ENCODE assay signal across 39 cellular contexts in genomic region chr11:130425156-130425555, GRCh38. TPM values are rescaled to one million over a fixed set of nuclear protein-coding genes. Genes with fewer than 3 reads are reported as not detected.
"Had no signal": no experiment of that assay in that cellular context is flagged by ENCODE, and none has a peak within 500 bp of the region (broad histone marks: within the 10 kb centered on the region; RNA-seq: fewer than 3 reads in every experiment).

No MANE protein-coding gene starts in this region.

- DNase-seq: activated B cell treated with CpG ODN at 0.5 μM for 24 hours; activated CD4-positive, alpha-beta memory T cell treated with anti-CD3 and anti-CD28 coated beads, Interleukin-2, amount 10 ng/mL, durations not matched to agents 7 days and 5 days; activated CD4-positive, alpha-beta T cell treated with anti-CD3 and anti-CD28 coated beads for 1 hour; activated CD4-positive, alpha-beta T cell treated with anti-CD3 and anti-CD28 coated beads for 48 hours; activated CD8-positive, alpha-beta memory T cell treated with anti-CD3 and anti-CD28 coated beads for 24 hours; activated CD8-positive, alpha-beta memory T cell treated with anti-CD3 and anti-CD28 coated beads, Interleukin-2, amount 10 ng/mL, durations not matched to agents 7 days and 5 days; activated CD8-positive, alpha-beta memory T cell treated with anti-CD3 and anti-CD28 coated beads, Interleukin-2, amount 50 U/mL, for 48 hours; activated effector memory CD4-positive, alpha-beta T cell treated with Interleukin-2 at 50 U/mL for 16 hours; activated naive CD4-positive, alpha-beta T cell treated with anti-CD3 and anti-CD28 coated beads, Interleukin-2, amount 10 ng/mL, durations not matched to agents 7 days and 5 days; activated naive CD8-positive, alpha-beta T cell treated with anti-CD3 and anti-CD28 coated beads, Interleukin-2, amount 50 U/mL, for 24 hours; activated T-cell treated with anti-CD3 and anti-CD28 coated beads, Interleukin-2, amount 50 U/mL, for 48 hours; anterior cingulate cortex; central memory CD4-positive, alpha-beta T cell; Kasumi-1; KG1; MG63; NCI-H1105; NCI-H1417 treated with DMSO at 0.1 percent for 48 hours; NCI-H187 treated with DMSO at 0.1 percent for 48 hours; NCI-H2081 treated with DMSO at 0.1 percent for 48 hours; NCI-H226; NCI-H446 treated with DMSO at 0.1 percent for 48 hours; NCI-H524; NCI-H69; NCI-H82; NK-92 treated with Interleukin-12 subunit alpha and Interleukin-12 subunit beta, amount 100 ng/mL, for 24 hours; PC-3; Peyer's patch; RPMI8226; SIG-M5; SW 1271; T-helper 1 cell; T-helper 2 cell; T-helper 9 cell had no signal

- H3K36me3 ChIP-seq: MG63, Peyer's patch had no signal

- H3K27ac ChIP-seq: Peyer's patch, VCaP had no signal

- H3K36me3 Mint-ChIP-seq: activated CD8-positive, alpha-beta memory T cell treated with anti-CD3 and anti-CD28 coated beads, Interleukin-2, amount 10 ng/mL, durations not matched to agents 7 days and 5 days; activated naive CD8-positive, alpha-beta T cell; brain had no signal

- H3K27ac Mint-ChIP-seq: activated B cell treated with CpG ODN at 0.5 μM for 24 hours; activated CD4-positive, alpha-beta memory T cell treated with anti-CD3 and anti-CD28 coated beads, Interleukin-2, amount 10 ng/mL, durations not matched to agents 7 days and 5 days; activated CD8-positive, alpha-beta memory T cell treated with anti-CD3 and anti-CD28 coated beads, Interleukin-2, amount 10 ng/mL, durations not matched to agents 7 days and 5 days; activated naive CD4-positive, alpha-beta T cell treated with anti-CD3 and anti-CD28 coated beads, Interleukin-2, amount 10 ng/mL, durations not matched to agents 7 days and 5 days; activated naive CD8-positive, alpha-beta T cell; activated naive CD8-positive, alpha-beta T cell treated with anti-CD3 and anti-CD28 coated beads, Interleukin-2, amount 50 U/mL, for 24 hours had no signal

- H3K4me3 Mint-ChIP-seq: activated B cell treated with CpG ODN at 0.5 μM for 24 hours; activated CD4-positive, alpha-beta memory T cell treated with anti-CD3 and anti-CD28 coated beads, Interleukin-2, amount 10 ng/mL, durations not matched to agents 7 days and 5 days; activated CD8-positive, alpha-beta memory T cell treated with anti-CD3 and anti-CD28 coated beads, Interleukin-2, amount 10 ng/mL, durations not matched to agents 7 days and 5 days; activated naive CD4-positive, alpha-beta T cell treated with anti-CD3 and anti-CD28 coated beads, Interleukin-2, amount 10 ng/mL, durations not matched to agents 7 days and 5 days; activated naive CD8-positive, alpha-beta T cell; activated naive CD8-positive, alpha-beta T cell treated with anti-CD3 and anti-CD28 coated beads, Interleukin-2, amount 50 U/mL, for 24 hours had no signal

- H3K4me3 ChIP-seq: MG63, Peyer's patch had no signal

- H3K9me3 Mint-ChIP-seq: activated B cell treated with CpG ODN at 0.5 μM for 24 hours; activated CD4-positive, alpha-beta memory T cell treated with anti-CD3 and anti-CD28 coated beads, Interleukin-2, amount 10 ng/mL, durations not matched to agents 7 days and 5 days; activated naive CD4-positive, alpha-beta T cell treated with anti-CD3 and anti-CD28 coated beads, Interleukin-2, amount 10 ng/mL, durations not matched to agents 7 days and 5 days; activated naive CD8-positive, alpha-beta T cell treated with anti-CD3 and anti-CD28 coated beads, Interleukin-2, amount 50 U/mL, for 24 hours had no signal

- ATAC-seq: activated CD8-positive, alpha-beta memory T cell treated with anti-CD3 and anti-CD28 coated beads, Interleukin-2, amount 10 ng/mL, durations not matched to agents 7 days and 5 days; activated naive CD8-positive, alpha-beta T cell treated with anti-CD3 and anti-CD28 coated beads, Interleukin-2, amount 50 U/mL, for 24 hours; PC-3; SK-N-SH treated with all-trans-retinoic acid at 6 μM for 48 hours had no signal

- H3K9me3 ChIP-seq: MG63, Peyer's patch had no signal

RNA-seq across cellular contexts. Expression of gene ADAMTS8, which starts 3.3 kb away (rescaled TPM):
- total RNA-seq: activated B cell treated with CpG ODN at 0.5 μM for 24 hours; activated CD4-positive, alpha-beta memory T cell treated with anti-CD3 and anti-CD28 coated beads, Interleukin-2, amount 10 ng/mL, durations not matched to agents 7 days and 5 days; activated CD8-positive, alpha-beta memory T cell treated with anti-CD3 and anti-CD28 coated beads, Interleukin-2, amount 10 ng/mL, durations not matched to agents 7 days and 5 days; PC-3 had no signal

RNA-seq across cellular contexts. Expression of gene ADAMTS15, which starts 23.3 kb away (rescaled TPM):
- total RNA-seq: activated B cell treated with CpG ODN at 0.5 μM for 24 hours; activated CD4-positive, alpha-beta memory T cell treated with anti-CD3 and anti-CD28 coated beads, Interleukin-2, amount 10 ng/mL, durations not matched to agents 7 days and 5 days; activated CD8-positive, alpha-beta memory T cell treated with anti-CD3 and anti-CD28 coated beads, Interleukin-2, amount 10 ng/mL, durations not matched to agents 7 days and 5 days; SK-MEL-5 had no signal
